5 cellular contexts compared by ENCODE assay signal in genomic region chr2:95415138-95415537, GRCh38. TPM values are rescaled to one million over a fixed set of nuclear protein-coding genes. Genes with fewer than 3 reads are reported as not detected.
DNase-seq lines count a peak whose midpoint lies in the region; ATAC-seq and TF ChIP-seq lines count a peak whose summit lies in the region.
"Not testable (repeated sequence)": the region's sequence is repeated elsewhere in the genome, so short reads cannot be mapped to it uniquely, and the experiment has no call there.

No MANE protein-coding gene starts in this region.

- POLR2A ChIA-PET in Caco-2 (lab: Charles Lee) = not testable (repeated sequence)

- not testable (repeated sequence) for TF ChIP-seq CTCF in Caco-2 (IDR thresholded peaks at IDR 0.05; ENCODE audit: insufficient read depth in 1 of 2, low read depth in 1 of 2, low read length in 1 of 2, severe bottlenecking in 1 of 2, unreplicated experiment in 1 of 2)

- H3K27ac ChIP-seq in right cardiac atrium (ENCODE audit: low read length) = not testable (repeated sequence)

- not testable (repeated sequence) for H3K9ac ChIP-seq in adipocyte (ENCODE audit: low read length)

- not testable (repeated sequence) for H3K4me1 ChIP-seq in Caco-2; adipocyte (ENCODE audit: control insufficient read depth, insufficient read depth, low read length); right cardiac atrium (ENCODE audit: control insufficient read depth, insufficient read depth, low read length)

- not testable (repeated sequence) for H3K4me3 Mint-ChIP-seq in Caco-2 (ENCODE audit: unreplicated experiment); central memory CD8-positive, alpha-beta T cell

- not testable (repeated sequence) for H3K36me3 Mint-ChIP-seq in Caco-2 (ENCODE audit: insufficient read depth, unreplicated experiment); central memory CD8-positive, alpha-beta T cell (ENCODE audit: insufficient read depth)

- H3K9me3 ChIP-seq in Caco-2; adipocyte (ENCODE audit: control insufficient read depth, low read length); right cardiac atrium (ENCODE audit: control insufficient read depth, low read length): not testable (repeated sequence)

- intact Hi-C loops in Caco-2 (cut with micrococcal nuclease; ENCODE audit: unreplicated experiment); Right ventricle myocardium superior (cut with DNase I); right cardiac atrium (cut with DNase I): not testable (repeated sequence)

- not testable (repeated sequence) for H3K27me3 ChIP-seq in Caco-2 (replicated peaks; ENCODE audit: control insufficient read depth, insufficient read depth, low read length); adipocyte (replicated peaks; ENCODE audit: control insufficient read depth, insufficient read depth, low read length); right cardiac atrium (ENCODE audit: control insufficient read depth, insufficient read depth)

- H3K4me1 Mint-ChIP-seq in Caco-2 (ENCODE audit: low read depth, unreplicated experiment); central memory CD8-positive, alpha-beta T cell: not testable (repeated sequence)

- H3K27me3 Mint-ChIP-seq in Caco-2 (ENCODE audit: insufficient read depth, unreplicated experiment) = not testable (repeated sequence)
- peaks cover 16% of the 10 kb centered on the region for H3K27me3 Mint-ChIP-seq in central memory CD8-positive, alpha-beta T cell

- not testable (repeated sequence) for ATAC-seq in central memory CD8-positive, alpha-beta T cell (replicated peaks; ENCODE audit: extremely low read depth, poor library complexity, severe bottlenecking)
- ATAC-seq in Right ventricle myocardium superior (ENCODE audit: poor library complexity) (peak; percentile 48), right cardiac atrium (peak; percentile 59 to 66)

- not testable (repeated sequence) for H3K36me3 ChIP-seq in Caco-2 (ENCODE audit: control insufficient read depth, insufficient read depth, low read length); adipocyte (ENCODE audit: control insufficient read depth, insufficient read depth, low read length, severe bottlenecking)

- WGBS in right cardiac atrium = 63% methylated on average over 3 of the region's 3 CpGs

- CTCF ChIA-PET in Caco-2 (lab: Charles Lee) = not testable (repeated sequence)

- BruUV-seq in Caco-2 (replicated peaks; lab: Mats Ljungman, UMichigan) = TSS peak; percentile 3

- DNase-seq in Caco-2; central memory CD8-positive, alpha-beta T cell (ENCODE audit: low spot score in 2 of 2); Right ventricle myocardium superior; right cardiac atrium: not testable (repeated sequence)
- peak; percentile 19 for DNase-seq in adipocyte (ENCODE audit: low read depth)

- H3K9me3 Mint-ChIP-seq in Caco-2 (ENCODE audit: unreplicated experiment); central memory CD8-positive, alpha-beta T cell: not testable (repeated sequence)

- H3K27ac Mint-ChIP-seq in Caco-2 (ENCODE audit: unreplicated experiment) = not testable (repeated sequence)
- H3K27ac Mint-ChIP-seq in central memory CD8-positive, alpha-beta T cell (ENCODE audit: low read depth) = peak overlapping the region; percentile 64

- H3K4me3 ChIP-seq in Caco-2 (ENCODE audit: low read depth, low read length); adipocyte (ENCODE audit: low read length); right cardiac atrium (ENCODE audit: low read length): not testable (repeated sequence)

RNA-seq across cellular contexts. Expression of gene FAHD2A, which starts 12.6 kb away (rescaled TPM):
- total RNA-seq in Caco-2 (2022) = 23.8 and 26.8 TPM in 2 replicates
- total RNA-seq in Right ventricle myocardium superior = 39.9 TPM
- total RNA-seq in right cardiac atrium = 10 to 100 TPM; 26.1 to 32.7 (median 30.0) TPM
- polyA plus RNA-seq in right cardiac atrium = 32.2 TPM
